Comparison of ENCODE assay signal across 22 cellular contexts in the genomic region with DNA sequence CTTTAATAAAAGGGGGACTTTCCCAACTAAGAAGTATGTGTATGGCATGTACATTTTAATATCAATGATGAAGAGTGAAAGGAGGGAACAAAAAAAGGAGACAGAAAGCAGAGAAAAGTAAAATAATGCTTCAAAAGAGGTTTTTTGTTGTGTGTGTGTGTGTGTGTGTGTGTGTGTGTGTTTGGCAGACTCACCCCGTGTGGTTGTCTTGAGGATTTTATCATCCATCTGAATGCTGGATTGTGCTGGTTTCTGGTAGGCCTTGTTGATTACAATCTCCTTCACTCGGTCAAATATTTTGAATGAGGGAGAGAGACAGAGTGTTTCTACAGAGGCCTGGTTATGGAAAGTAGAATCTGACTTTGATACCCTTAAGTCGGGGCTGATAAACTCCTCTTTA.
DNase-seq lines count a peak whose midpoint lies in the region; ATAC-seq, FAIRE-seq and TF ChIP-seq lines count a peak whose summit lies in the region.
"Had no signal": no experiment of that assay in that cellular context is flagged by ENCODE, and none has a peak within 500 bp of the region (broad histone marks: within the 10 kb centered on the region; RNA-seq: fewer than 3 reads in every experiment).

No MANE protein-coding gene starts in this region.

- no peaks in the 10 kb centered on the region for H3K9me3 Mint-ChIP-seq in GM23338
- H3K9me3 Mint-ChIP-seq: CD4-positive, alpha-beta T cell had no signal

- no peaks in the 10 kb centered on the region for H3K4me1 Mint-ChIP-seq in GM23338
- H3K4me1 Mint-ChIP-seq: CD14-positive monocyte; CD8-positive, alpha-beta memory T cell had no signal

- H3K36me3 Mint-ChIP-seq in GM23338 (ENCODE audit: low read depth) = no peaks in the 10 kb centered on the region
- H3K36me3 Mint-ChIP-seq: CD14-positive monocyte had no signal

- TF ChIP-seq POLR2A in erythroblast (IDR thresholded peaks at IDR 0.05; ENCODE audit: low read length) = no peak

- H3K27ac ChIP-seq in GM23338 (ENCODE audit: low read depth) (no peak overlapping the region), right cardiac atrium (ENCODE audit: low read length) (no peak overlapping the region)
- H3K27ac ChIP-seq: BLaER1 treated with 17β-estradiol and CSF1 and Interleukin-3, amounts not matched to agents 10 nM and 100 nM had no signal

- H3K4me3 ChIP-seq in GM23338 (no peak overlapping the region), right cardiac atrium (ENCODE audit: low read length) (no peak overlapping the region)
- H3K4me3 ChIP-seq: BLaER1 treated with 17β-estradiol and CSF1 and Interleukin-3, amounts not matched to agents 10 nM and 100 nM had no signal

- no peaks in the 10 kb centered on the region for H3K27me3 ChIP-seq in GM23338 (ENCODE audit: insufficient read depth)
- peaks cover 3% of the 10 kb centered on the region for H3K27me3 ChIP-seq in right cardiac atrium (ENCODE audit: control insufficient read depth, insufficient read depth)
- H3K27me3 ChIP-seq: BLaER1 treated with 17β-estradiol and CSF1 and Interleukin-3, amounts not matched to agents 10 nM and 100 nM had no signal

- no peaks in the 10 kb centered on the region for H3K4me1 ChIP-seq in GM23338 (ENCODE audit: insufficient read depth)
- no peaks in the 10 kb centered on the region for H3K4me1 ChIP-seq in right cardiac atrium (ENCODE audit: control insufficient read depth, insufficient read depth, low read length)
- H3K4me1 ChIP-seq: BE2C; BLaER1 treated with 17β-estradiol and CSF1 and Interleukin-3, amounts not matched to agents 10 nM and 100 nM had no signal

- no peaks in the 10 kb centered on the region for H3F3A ChIP-seq in GM23338 (replicated peaks; ENCODE audit: low read depth)

- peak; percentile 48 for FAIRE-seq in urothelium cell line (lab: Jason Lieb, UNC)
- FAIRE-seq: D721Med, GM12891, H1 had no signal

- no peak overlapping the region for H3K27ac Mint-ChIP-seq in GM23338
- H3K27ac Mint-ChIP-seq: CD14-positive monocyte; CD4-positive, alpha-beta T cell; CD8-positive, alpha-beta memory T cell had no signal

- 51% methylated on average over 3 of the region's 3 CpGs for WGBS in right cardiac atrium

- intact Hi-C loops in right cardiac atrium (cut with DNase I) = no loop called here

- no peaks in the 10 kb centered on the region for H4K20me1 ChIP-seq in GM23338 (replicated peaks; ENCODE audit: insufficient read depth)
- H4K20me1 ChIP-seq: BLaER1 treated with 17β-estradiol and CSF1 and Interleukin-3, amounts not matched to agents 10 nM and 100 nM had no signal

- no peak overlapping the region for H2AFZ ChIP-seq in GM23338

- no peaks in the 10 kb centered on the region for H3K36me3 ChIP-seq in GM23338 (ENCODE audit: insufficient read depth)
- H3K36me3 ChIP-seq: BE2C; BLaER1 treated with 17β-estradiol and CSF1 and Interleukin-3, amounts not matched to agents 10 nM and 100 nM had no signal

- DNase-seq in GM23338 (ENCODE audit: low spot score) = peak; percentile 6
- peak; percentile 4 for DNase-seq in amniotic epithelial cell (ENCODE audit: low read depth)
- peak; percentile 18 to 47 for DNase-seq in erythroblast (lab: John Stamatoyannopoulos, UW)
- no peak for DNase-seq in urothelium cell line (ENCODE audit: low spot score)
- DNase-seq in right cardiac atrium = no peak
- no peak for DNase-seq in HCEC 1CT
- DNase-seq in inferior parietal cortex (ENCODE audit: extremely low spot score) = no peak
- DNase-seq: AML-193; BE2C; CD4-positive, alpha-beta T cell; CD8-positive, alpha-beta memory T cell; DMS 273 treated with DMSO at 0.1 percent for 48 hours; DMS79; EL; GDM1; H7 had no signal

- H3K27me3 Mint-ChIP-seq in GM23338 (ENCODE audit: insufficient read depth, low read depth, poor library complexity) = peaks cover 2% of the 10 kb centered on the region
- H3K27me3 Mint-ChIP-seq: CD4-positive, alpha-beta T cell had no signal

- H3K9me2 ChIP-seq in GM23338 (ENCODE audit: insufficient read depth) = no peaks in the 10 kb centered on the region

- H3K79me2 ChIP-seq in GM23338 (replicated peaks; ENCODE audit: insufficient read depth) = no peaks in the 10 kb centered on the region

- no peak for ATAC-seq in GM23338
- no peak for ATAC-seq in right cardiac atrium
- ATAC-seq: HCT116 had no signal

- H3K4me2 ChIP-seq in GM23338 = no peak overlapping the region
- H3K4me2 ChIP-seq: BLaER1 treated with 17β-estradiol and CSF1 and Interleukin-3, amounts not matched to agents 10 nM and 100 nM had no signal

- TF ChIP-seq CTCF in GM23338 (conservative IDR thresholded peaks at IDR 0.05; ENCODE audit: low read depth in 2 of 2) = no peak

- no peak overlapping the region for H3K4me3 Mint-ChIP-seq in GM23338
- H3K4me3 Mint-ChIP-seq: CD14-positive monocyte; CD4-positive, alpha-beta T cell; CD8-positive, alpha-beta memory T cell had no signal

- no peaks in the 10 kb centered on the region for H3K9me3 ChIP-seq in right cardiac atrium (ENCODE audit: control insufficient read depth, low read length)
- H3K9me3 ChIP-seq: BE2C had no signal

TF ChIP-seq in GM23338, 12 proteins besides CTCF, POLR2A, EP300 and RAD21:
- TF ChIP-seq, protein P1, sequence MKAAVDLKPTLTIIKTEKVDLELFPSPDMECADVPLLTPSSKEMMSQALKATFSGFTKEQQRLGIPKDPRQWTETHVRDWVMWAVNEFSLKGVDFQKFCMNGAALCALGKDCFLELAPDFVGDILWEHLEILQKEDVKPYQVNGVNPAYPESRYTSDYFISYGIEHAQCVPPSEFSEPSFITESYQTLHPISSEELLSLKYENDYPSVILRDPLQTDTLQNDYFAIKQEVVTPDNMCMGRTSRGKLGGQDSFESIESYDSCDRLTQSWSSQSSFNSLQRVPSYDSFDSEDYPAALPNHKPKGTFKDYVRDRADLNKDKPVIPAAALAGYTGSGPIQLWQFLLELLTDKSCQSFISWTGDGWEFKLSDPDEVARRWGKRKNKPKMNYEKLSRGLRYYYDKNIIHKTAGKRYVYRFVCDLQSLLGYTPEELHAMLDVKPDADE (IDR thresholded peaks at IDR 0.05) = no peak
- TF ChIP-seq EZH2 (IDR thresholded peaks at IDR 0.05; ENCODE audit: low read depth, unreplicated experiment) (no peak), ZNF331 (CRISPR knock-in tag; IDR thresholded peaks at IDR 0.05; ENCODE audit: low read depth) (no peak), STAT1 (IDR thresholded peaks at IDR 0.05; ENCODE audit: unreplicated experiment) (no peak), CREB1 (CRISPR knock-in tag; IDR thresholded peaks at IDR 0.05; ENCODE audit: low read depth) (no peak)

Comparison
In these comparisons a context has a peak if more than half of its experiments do, and no peak if none do; other contexts are left out.
1. DNase-seq: peak in GM23338 (single experiment), amniotic epithelial cell (single experiment) and erythroblast (2 of 2); none in urothelium cell line (single experiment), right cardiac atrium (0 of 3), HCEC 1CT (single experiment) and inferior parietal cortex (single experiment).